Comparison of ENCODE assay signal across 10 cellular contexts in genomic region chr14:23093993-23094665, GRCh38. TPM values are rescaled to one million over a fixed set of nuclear protein-coding genes. Genes with fewer than 3 reads are reported as not detected.
DNase-seq lines count a peak whose midpoint lies in the region; ATAC-seq and TF ChIP-seq lines count a peak whose summit lies in the region.
"Had no signal": no experiment of that assay in that cellular context is flagged by ENCODE, and none has a peak within 500 bp of the region (broad histone marks: within the 10 kb centered on the region; RNA-seq: fewer than 3 reads in every experiment).

No MANE protein-coding gene starts in this region.

- H3K9me3 ChIP-seq in SU-DHL-6 (ENCODE audit: insufficient read depth, low read length) (no peaks in the 10 kb centered on the region), iPS-15b (ENCODE audit: control insufficient read depth, insufficient read depth, low read length) (no peaks in the 10 kb centered on the region), thoracic aorta (no peaks in the 10 kb centered on the region)

- DNase-seq in activated CD8-positive, alpha-beta memory T cell treated with anti-CD3 and anti-CD28 coated beads for 24 hours, result peak; percentile 28
- no peak for DNase-seq in activated CD8-positive, alpha-beta memory T cell treated with anti-CD3 and anti-CD28 coated beads, Interleukin-2, amount 10 ng/mL, durations not matched to agents 7 days and 5 days
- DNase-seq in thoracic aorta (ENCODE audit: low spot score), result no peak
- no peak for DNase-seq in NCI-H146 (lab: John Stamatoyannopoulos, UW)
- DNase-seq in RPMI8226, result no peak
- DNase-seq in mesenteric fat pad (ENCODE audit: low spot score), result no peak

- no peak for ATAC-seq in activated CD8-positive, alpha-beta memory T cell treated with anti-CD3 and anti-CD28 coated beads, Interleukin-2, amount 10 ng/mL, durations not matched to agents 7 days and 5 days
- ATAC-seq in thoracic aorta (ENCODE audit: insufficient number of reproducible peaks, low FRiP score, low read depth), result no peak

- H3K27ac ChIP-seq in SU-DHL-6 (ENCODE audit: low read depth, low read length) (peak overlapping the region; percentile 70), thoracic aorta (peak overlapping the region; percentile 90 to 92)

- CTCF ChIA-PET in activated CD8-positive, alpha-beta memory T cell treated with anti-CD3 and anti-CD28 coated beads, Interleukin-2, amount 10 ng/mL, durations not matched to agents 7 days and 5 days (lab: Charles Lee), result interaction anchor here (0.8 to 5.2 kb wide), 19 partner anchors 12 to 268 kb away, joined by 3 to 61 read pairs (median 6); partner anchors contain the start of genes CDH24, CEBPE, PABPN1 and PRMT5

- H3K36me3 ChIP-seq in SU-DHL-6 (ENCODE audit: low read length), result peaks cover 27% of the 10 kb centered on the region
- H3K36me3 ChIP-seq in iPS-15b (ENCODE audit: control insufficient read depth, insufficient read depth, low read length), result peaks cover 23% of the 10 kb centered on the region
- peaks cover 45% of the 10 kb centered on the region for H3K36me3 ChIP-seq in thoracic aorta

- H3K27me3 Mint-ChIP-seq in activated CD8-positive, alpha-beta memory T cell treated with anti-CD3 and anti-CD28 coated beads, Interleukin-2, amount 10 ng/mL, durations not matched to agents 7 days and 5 days, result no peaks in the 10 kb centered on the region

- H3K4me1 ChIP-seq in iPS-15b (ENCODE audit: control insufficient read depth, insufficient read depth, low read length) (no peaks in the 10 kb centered on the region), thoracic aorta (ENCODE audit: control insufficient read depth in 1 of 2, low read depth in 2 of 2) (peaks cover 19 to 33% of the 10 kb centered on the region in 2 donors)

- peak overlapping the region; percentile 89 for H3K4me2 ChIP-seq in SU-DHL-6 (ENCODE audit: low read depth, low read length, poor library complexity, severe bottlenecking)

- TF ChIP-seq CTCF in SU-DHL-6 (IDR thresholded peaks at IDR 0.05; ENCODE audit: insufficient read depth, low read length, poor library complexity, severe bottlenecking), result peak; percentile 35
- no peak for TF ChIP-seq CTCF in thoracic aorta (IDR thresholded peaks at IDR 0.05)

- no peaks in the 10 kb centered on the region for H3K9me3 Mint-ChIP-seq in activated CD8-positive, alpha-beta memory T cell treated with anti-CD3 and anti-CD28 coated beads, Interleukin-2, amount 10 ng/mL, durations not matched to agents 7 days and 5 days (ENCODE audit: low read depth)
- H3K9me3 Mint-ChIP-seq: CD14-positive monocyte had no signal

- no peak overlapping the region for H3K4me3 Mint-ChIP-seq in activated CD8-positive, alpha-beta memory T cell treated with anti-CD3 and anti-CD28 coated beads, Interleukin-2, amount 10 ng/mL, durations not matched to agents 7 days and 5 days
- H3K4me3 Mint-ChIP-seq: CD14-positive monocyte had no signal

- peaks cover 37% of the 10 kb centered on the region for H3K4me1 Mint-ChIP-seq in activated CD8-positive, alpha-beta memory T cell treated with anti-CD3 and anti-CD28 coated beads, Interleukin-2, amount 10 ng/mL, durations not matched to agents 7 days and 5 days

- H3K27ac Mint-ChIP-seq in activated CD8-positive, alpha-beta memory T cell treated with anti-CD3 and anti-CD28 coated beads, Interleukin-2, amount 10 ng/mL, durations not matched to agents 7 days and 5 days, result no peak overlapping the region
- H3K27ac Mint-ChIP-seq: CD14-positive monocyte had no signal

- peaks cover 21% of the 10 kb centered on the region for H4K20me1 ChIP-seq in SU-DHL-6 (ENCODE audit: low read depth, low read length)

- peak overlapping the region; percentile 72 for H2AFZ ChIP-seq in SU-DHL-6 (ENCODE audit: low read depth, low read length, severe bottlenecking)

- H3K27me3 ChIP-seq in SU-DHL-6 (ENCODE audit: low read length), result no peaks in the 10 kb centered on the region
- H3K27me3 ChIP-seq in iPS-15b (ENCODE audit: control insufficient read depth, insufficient read depth, low read length), result no peaks in the 10 kb centered on the region
- H3K27me3 ChIP-seq in thoracic aorta (replicated peaks; ENCODE audit: insufficient read depth), result no peaks in the 10 kb centered on the region

- peaks cover 54% of the 10 kb centered on the region for H3K79me2 ChIP-seq in SU-DHL-6 (ENCODE audit: insufficient read depth, low read length)

- H3K9ac ChIP-seq in SU-DHL-6 (ENCODE audit: low read length) (peak overlapping the region; percentile 85), iPS-15b (ENCODE audit: low read depth, low read length) (peak overlapping the region; percentile 98)

- H3K4me3 ChIP-seq in SU-DHL-6 (ENCODE audit: insufficient read depth, low read length, poor library complexity, severe bottlenecking) (peak overlapping the region; percentile 66), iPS-15b (ENCODE audit: low read depth, low read length) (peak overlapping the region; percentile 96), thoracic aorta (peak overlapping the region; percentile 78)

- H3K9me2 ChIP-seq in SU-DHL-6 (replicated peaks; ENCODE audit: insufficient read depth, low read length), result no peaks in the 10 kb centered on the region

- H3F3A ChIP-seq in SU-DHL-6 (ENCODE audit: insufficient read depth), result no peaks in the 10 kb centered on the region

- peaks cover 53% of the 10 kb centered on the region for H3K36me3 Mint-ChIP-seq in activated CD8-positive, alpha-beta memory T cell treated with anti-CD3 and anti-CD28 coated beads, Interleukin-2, amount 10 ng/mL, durations not matched to agents 7 days and 5 days

RNA-seq across cellular contexts. Expression of gene ACIN1, which starts 0.8 kb away (rescaled TPM):
- total RNA-seq in activated CD8-positive, alpha-beta memory T cell treated with anti-CD3 and anti-CD28 coated beads, Interleukin-2, amount 10 ng/mL, durations not matched to agents 7 days and 5 days, result 100 to 1,000 TPM; 172 to 204 TPM
- 100 to 1,000 TPM; 117 to 154 TPM for total RNA-seq in thoracic aorta
- total RNA-seq in mesenteric fat pad, result 137 TPM

RNA-seq across cellular contexts. Expression of gene C14orf119, which starts 1.2 kb away (rescaled TPM):
- 10 to 100 TPM; 44.6 to 53.2 TPM for total RNA-seq in activated CD8-positive, alpha-beta memory T cell treated with anti-CD3 and anti-CD28 coated beads, Interleukin-2, amount 10 ng/mL, durations not matched to agents 7 days and 5 days
- total RNA-seq in thoracic aorta (10 to 100 TPM; 18.0 to 18.4 TPM), mesenteric fat pad (50.5 TPM)

RNA-seq across cellular contexts. Expression of gene CIROP, which starts 10.7 kb away (rescaled TPM):
- not detected for total RNA-seq in activated CD8-positive, alpha-beta memory T cell treated with anti-CD3 and anti-CD28 coated beads, Interleukin-2, amount 10 ng/mL, durations not matched to agents 7 days and 5 days
- total RNA-seq in thoracic aorta (1 to 10 TPM in 1 of 2 donors, not detected in 1; 1.1 TPM), mesenteric fat pad (not detected)
- total RNA-seq: M059J had no signal

RNA-seq across cellular contexts. Expression of gene CEBPE, which starts 24.9 kb away (rescaled TPM):
- total RNA-seq in activated CD8-positive, alpha-beta memory T cell treated with anti-CD3 and anti-CD28 coated beads, Interleukin-2, amount 10 ng/mL, durations not matched to agents 7 days and 5 days, result under 1 TPM in 1 of 2 experiments, not detected in 1; 0.79 TPM
- total RNA-seq in thoracic aorta, result not detected
- total RNA-seq in mesenteric fat pad, result not detected
- total RNA-seq: M059J had no signal

RNA-seq across cellular contexts. Expression of gene CDH24, which starts 36.8 kb away (rescaled TPM):
- 1 to 10 TPM; 2.4 to 2.5 TPM for total RNA-seq in activated CD8-positive, alpha-beta memory T cell treated with anti-CD3 and anti-CD28 coated beads, Interleukin-2, amount 10 ng/mL, durations not matched to agents 7 days and 5 days
- total RNA-seq in thoracic aorta (1 to 10 TPM; 1.1 to 6.2 TPM), mesenteric fat pad (2.4 TPM)
